Comparison of ENCODE assay signal across 31 cellular contexts in the genomic region with DNA sequence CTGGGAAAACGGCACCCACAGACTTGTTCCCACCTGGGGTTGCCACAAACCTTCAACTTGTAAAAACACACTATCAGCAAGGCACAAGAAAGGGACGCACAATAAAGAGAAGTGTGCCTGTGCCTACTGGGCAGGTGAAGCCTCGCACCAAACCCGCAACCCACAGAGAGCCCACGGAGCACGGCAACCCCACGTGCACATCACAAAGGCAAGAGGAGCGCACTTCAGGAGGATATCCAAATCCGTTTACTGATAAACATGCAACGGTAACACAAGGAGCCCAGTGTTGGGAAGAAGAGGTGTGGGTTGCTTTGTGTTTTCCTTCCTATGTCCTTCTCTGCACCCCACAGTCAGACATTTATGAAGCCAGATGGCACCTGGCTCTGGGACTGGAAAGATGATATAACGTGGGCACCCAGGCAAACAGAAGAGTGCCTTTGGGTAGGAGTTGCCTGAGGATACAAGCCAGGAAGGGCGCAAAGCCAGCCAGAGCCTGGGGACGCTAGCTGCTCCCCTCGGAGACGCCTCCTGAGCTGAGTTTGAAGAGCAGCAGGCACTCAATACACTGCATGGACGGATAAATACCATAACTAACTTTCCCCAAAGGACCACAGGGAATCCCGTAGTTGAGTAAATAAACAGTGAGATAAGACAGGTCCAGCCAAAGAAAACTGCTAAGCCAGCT. TPM values are rescaled to one million over a fixed set of nuclear protein-coding genes. Genes with fewer than 3 reads are reported as not detected.
DNase-seq lines count a peak whose midpoint lies in the region; ATAC-seq, FAIRE-seq and TF ChIP-seq lines count a peak whose summit lies in the region.
"Had no signal": no experiment of that assay in that cellular context is flagged by ENCODE, and none has a peak within 500 bp of the region (broad histone marks: within the 10 kb centered on the region; RNA-seq: fewer than 3 reads in every experiment).

No MANE protein-coding gene starts in this region.

- 40 to 85% methylated on average over 2 to 17 of the region's 17 CpGs for WGBS in endodermal cell (ENCODE audit: insufficient coverage in 1 of 2, insufficient read length in 1 of 2), 2 experiments
- WGBS in small intestine, 3 donors, result 37 to 56% (median 50%) methylated on average over 17 of the region's 17 CpGs

- H3K36me3 Mint-ChIP-seq in activated naive CD8-positive, alpha-beta T cell treated with anti-CD3 and anti-CD28 coated beads, Interleukin-2, amount 50 U/mL, for 24 hours (ENCODE audit: low read depth), result no peaks in the 10 kb centered on the region
- H3K36me3 Mint-ChIP-seq in activated naive CD8-positive, alpha-beta T cell treated with anti-CD3 and anti-CD28 coated beads for 36 hours, result no peaks in the 10 kb centered on the region
- no peaks in the 10 kb centered on the region for H3K36me3 Mint-ChIP-seq in endodermal cell (ENCODE audit: low read depth)
- H3K36me3 Mint-ChIP-seq: activated naive CD4-positive, alpha-beta T cell treated with anti-CD3 and anti-CD28 coated beads, Interleukin-2, amount 50 U/mL, for 24 hours; CD4-positive, alpha-beta memory T cell had no signal

- peak; percentile 5 for ATAC-seq in activated naive CD8-positive, alpha-beta T cell treated with anti-CD3 and anti-CD28 coated beads, Interleukin-2, amount 50 U/mL, for 24 hours
- ATAC-seq: GM12878; HepG2; left ventricle myocardium superior; right cardiac atrium; stimulated activated naive CD8-positive, alpha-beta T cell treated with anti-CD3 and anti-CD28 coated beads, Interleukin-15, amount 100 ng/mL, for 72 hours had no signal

- no peak overlapping the region for H3K4me3 Mint-ChIP-seq in activated naive CD8-positive, alpha-beta T cell treated with anti-CD3 and anti-CD28 coated beads, Interleukin-2, amount 50 U/mL, for 24 hours
- H3K4me3 Mint-ChIP-seq in activated naive CD8-positive, alpha-beta T cell treated with anti-CD3 and anti-CD28 coated beads for 36 hours, result no peak overlapping the region
- H3K4me3 Mint-ChIP-seq in endodermal cell, result no peak overlapping the region
- H3K4me3 Mint-ChIP-seq: activated naive CD4-positive, alpha-beta T cell treated with anti-CD3 and anti-CD28 coated beads, Interleukin-2, amount 50 U/mL, for 24 hours; CD4-positive, alpha-beta memory T cell; neural progenitor cell; stimulated activated naive CD8-positive, alpha-beta T cell treated with anti-CD3 and anti-CD28 coated beads, Interleukin-15, amount 100 ng/mL, for 72 hours had no signal

- H3K27ac ChIP-seq in endodermal cell (ENCODE audit: low read depth, low read length) (no peak overlapping the region), small intestine (ENCODE audit: low read depth in 1 of 2, low read length in 1 of 2) (no peak overlapping the region)
- H3K27ac ChIP-seq: breast epithelium, neural progenitor cell, thoracic aorta had no signal

- TF ChIP-seq CTCF in endodermal cell (conservative IDR thresholded peaks at IDR 0.05), result no peak

- no peak for DNase-seq in activated naive CD8-positive, alpha-beta T cell treated with anti-CD3 and anti-CD28 coated beads, Interleukin-2, amount 50 U/mL, for 24 hours
- no peak for DNase-seq in activated naive CD8-positive, alpha-beta T cell treated with anti-CD3 and anti-CD28 coated beads for 36 hours
- DNase-seq in NCI-H345 (lab: John Stamatoyannopoulos, UW), result peak; percentile 48
- DNase-seq in endodermal cell, result peak; percentile 45
- no peak for DNase-seq in RKO (ENCODE audit: low spot score)
- DNase-seq in small intestine, result no peak
- no peak for DNase-seq in SHP77 (lab: John Stamatoyannopoulos, UW)
- no peak for DNase-seq in stimulated activated CD4-positive, alpha-beta T cell treated with anti-CD3 and anti-CD28 coated beads, Interleukin-15, amount 100 ng/mL, for 24 hours
- DNase-seq: AML-193; CD4-positive, alpha-beta memory T cell; DMS 273 treated with DMSO at 0.1 percent for 48 hours; effector memory CD4-positive, alpha-beta T cell; Karpas-422; left ventricle myocardium superior; NCI-H1436; right cardiac atrium; stimulated activated naive CD8-positive, alpha-beta T cell treated with anti-CD3 and anti-CD28 coated beads, Interleukin-15, amount 100 ng/mL, for 72 hours; T-helper 9 cell had no signal

- H3K4me1 ChIP-seq in endodermal cell (ENCODE audit: control insufficient read depth, insufficient read depth, low read length) (peaks cover 5% of the 10 kb centered on the region), small intestine (ENCODE audit: control insufficient read depth in 2 of 2, insufficient read depth in 1 of 2, low read depth in 1 of 2, low read length in 1 of 2) (no peaks in the 10 kb centered on the region)
- H3K4me1 ChIP-seq: breast epithelium, HAP-1, neural progenitor cell had no signal

- no peak overlapping the region for H3K27ac Mint-ChIP-seq in activated naive CD8-positive, alpha-beta T cell treated with anti-CD3 and anti-CD28 coated beads, Interleukin-2, amount 50 U/mL, for 24 hours
- no peak overlapping the region for H3K27ac Mint-ChIP-seq in activated naive CD8-positive, alpha-beta T cell treated with anti-CD3 and anti-CD28 coated beads for 36 hours
- no peak overlapping the region for H3K27ac Mint-ChIP-seq in endodermal cell
- H3K27ac Mint-ChIP-seq: activated naive CD4-positive, alpha-beta T cell treated with anti-CD3 and anti-CD28 coated beads, Interleukin-2, amount 50 U/mL, for 24 hours; CD4-positive, alpha-beta memory T cell; neural progenitor cell had no signal

- FAIRE-seq in small intestine (lab: Jason Lieb, UNC), result no peak
- FAIRE-seq: colon, GM12878, HepG2, islet of Langerhans, RCC 7860 had no signal

- no peaks in the 10 kb centered on the region for H3K9me3 Mint-ChIP-seq in activated naive CD8-positive, alpha-beta T cell treated with anti-CD3 and anti-CD28 coated beads, Interleukin-2, amount 50 U/mL, for 24 hours
- H3K9me3 Mint-ChIP-seq in activated naive CD8-positive, alpha-beta T cell treated with anti-CD3 and anti-CD28 coated beads for 36 hours, result no peaks in the 10 kb centered on the region
- no peaks in the 10 kb centered on the region for H3K9me3 Mint-ChIP-seq in endodermal cell
- H3K9me3 Mint-ChIP-seq: activated naive CD4-positive, alpha-beta T cell treated with anti-CD3 and anti-CD28 coated beads, Interleukin-2, amount 50 U/mL, for 24 hours; neural progenitor cell; stimulated activated naive CD8-positive, alpha-beta T cell treated with anti-CD3 and anti-CD28 coated beads, Interleukin-15, amount 100 ng/mL, for 72 hours had no signal

- H3K9ac ChIP-seq in endodermal cell (ENCODE audit: extremely low read depth, low read length, poor library complexity, severe bottlenecking), result no peak overlapping the region
- H3K9ac ChIP-seq: neural progenitor cell had no signal

- H3K27me3 Mint-ChIP-seq in activated naive CD8-positive, alpha-beta T cell treated with anti-CD3 and anti-CD28 coated beads, Interleukin-2, amount 50 U/mL, for 24 hours, result no peaks in the 10 kb centered on the region
- no peaks in the 10 kb centered on the region for H3K27me3 Mint-ChIP-seq in activated naive CD8-positive, alpha-beta T cell treated with anti-CD3 and anti-CD28 coated beads for 36 hours
- H3K27me3 Mint-ChIP-seq in endodermal cell (ENCODE audit: insufficient read depth), result peaks cover 12% of the 10 kb centered on the region
- H3K27me3 Mint-ChIP-seq: activated naive CD4-positive, alpha-beta T cell treated with anti-CD3 and anti-CD28 coated beads, Interleukin-2, amount 50 U/mL, for 24 hours; CD4-positive, alpha-beta memory T cell; stimulated activated naive CD8-positive, alpha-beta T cell treated with anti-CD3 and anti-CD28 coated beads, Interleukin-15, amount 100 ng/mL, for 72 hours had no signal

- H3K36me3 ChIP-seq in endodermal cell (ENCODE audit: control insufficient read depth, insufficient read depth, low read length), result no peaks in the 10 kb centered on the region
- no peaks in the 10 kb centered on the region for H3K36me3 ChIP-seq in small intestine (ENCODE audit: control insufficient read depth in 2 of 2, insufficient read depth in 2 of 2, low read length in 2 of 2)
- H3K36me3 ChIP-seq: breast epithelium, HAP-1, neural progenitor cell, thoracic aorta had no signal

- no peaks in the 10 kb centered on the region for H3K9me3 ChIP-seq in endodermal cell (ENCODE audit: control insufficient read depth, low read length)
- H3K9me3 ChIP-seq in small intestine (ENCODE audit: control insufficient read depth, low read depth), result no peaks in the 10 kb centered on the region
- H3K9me3 ChIP-seq: HAP-1, thoracic aorta had no signal

- no peaks in the 10 kb centered on the region for H3K4me1 Mint-ChIP-seq in activated naive CD8-positive, alpha-beta T cell treated with anti-CD3 and anti-CD28 coated beads, Interleukin-2, amount 50 U/mL, for 24 hours
- H3K4me1 Mint-ChIP-seq in activated naive CD8-positive, alpha-beta T cell treated with anti-CD3 and anti-CD28 coated beads for 36 hours, result no peaks in the 10 kb centered on the region
- H3K4me1 Mint-ChIP-seq in endodermal cell, result peaks cover 30% of the 10 kb centered on the region
- H3K4me1 Mint-ChIP-seq: activated naive CD4-positive, alpha-beta T cell treated with anti-CD3 and anti-CD28 coated beads, Interleukin-2, amount 50 U/mL, for 24 hours; CD4-positive, alpha-beta memory T cell; stimulated activated naive CD8-positive, alpha-beta T cell treated with anti-CD3 and anti-CD28 coated beads, Interleukin-15, amount 100 ng/mL, for 72 hours had no signal

- no peaks in the 10 kb centered on the region for H3K27me3 ChIP-seq in endodermal cell (ENCODE audit: control insufficient read depth, insufficient read depth, low read length, poor library complexity, severe bottlenecking)
- no peaks in the 10 kb centered on the region for H3K27me3 ChIP-seq in small intestine (ENCODE audit: control insufficient read depth in 2 of 2, insufficient read depth in 2 of 2, low read length in 2 of 2)
- H3K27me3 ChIP-seq: neural progenitor cell had no signal

- H3K4me3 ChIP-seq in endodermal cell (ENCODE audit: low read length) (no peak overlapping the region), small intestine (ENCODE audit: low read depth in 1 of 2, low read length in 2 of 2) (no peak overlapping the region)
- H3K4me3 ChIP-seq: breast epithelium, GM12878, HAP-1, neural progenitor cell, thoracic aorta had no signal

RNA-seq across cellular contexts. Expression of a gene that starts 41.6 kb away (rescaled TPM):
- total RNA-seq in activated naive CD8-positive, alpha-beta T cell treated with anti-CD3 and anti-CD28 coated beads for 36 hours, result under 1 TPM in 1 of 2 experiments, not detected in 1; 0.08 TPM
- 1 to 10 TPM; 1.6 to 4.5 TPM for total RNA-seq in endodermal cell
- 2.2 TPM for polyA plus RNA-seq in endodermal cell (2013, experiment 1 of 2)
- polyA plus RNA-seq in endodermal cell (2013, experiment 2 of 2), result 1.7 TPM
- polyA plus RNA-seq in small intestine, result under 1 TPM in 1 of 3 donors, not detected in 2; 0.04 TPM
- total RNA-seq: CD4-positive, alpha-beta memory T cell; GM12878; HepG2; left ventricle myocardium superior; mesenteric fat pad; myocyte; posterior vena cava; right cardiac atrium; thoracic aorta had no signal
- polyA plus RNA-seq: CD4-positive, alpha-beta memory T cell; GM12878; HepG2; right cardiac atrium had no signal

Comparison
In these comparisons a context has a peak if more than half of its experiments do, and no peak if none do; other contexts are left out.
1. DNase-seq: peak in NCI-H345 (single experiment) and endodermal cell (single experiment); none in activated naive CD8-positive, alpha-beta T cell treated with anti-CD3 and anti-CD28 coated beads, Interleukin-2, amount 50 U/mL, for 24 hours (single experiment), activated naive CD8-positive, alpha-beta T cell treated with anti-CD3 and anti-CD28 coated beads for 36 hours (single experiment), RKO (single experiment), small intestine (single experiment), SHP77 (0 of 2) and stimulated activated CD4-positive, alpha-beta T cell treated with anti-CD3 and anti-CD28 coated beads, Interleukin-15, amount 100 ng/mL, for 24 hours (single experiment).